ENCODE assay signal across 25 cellular contexts in genomic region chr9:82443312-82443711, GRCh38.
DNase-seq lines count a peak whose midpoint lies in the region; ATAC-seq and TF ChIP-seq lines count a peak whose summit lies in the region.
"Had no signal": no experiment of that assay in that cellular context is flagged by ENCODE, and none has a peak within 500 bp of the region (broad histone marks: within the 10 kb centered on the region; RNA-seq: fewer than 3 reads in every experiment).

No MANE protein-coding gene starts in this region.

- H4K20me1 ChIP-seq in OCI-LY7 (ENCODE audit: insufficient read depth, low read length): no peaks in the 10 kb centered on the region
- H4K20me1 ChIP-seq: BLaER1 had no signal

- in situ Hi-C loops in GM13977 (cut with MboI; ENCODE audit: low pct_unique_long_range_greater_than_20kb, low sequenced_read_pairs, unreplicated experiment): no loop called here

- H3K18ac ChIP-seq in mesenchymal stem cell (ENCODE audit: low read depth in 1 of 2, low read length in 2 of 2): no peak overlapping the region

- no peaks in the 10 kb centered on the region for H3K79me1 ChIP-seq in mesenchymal stem cell (replicated peaks; ENCODE audit: low read length, poor library complexity, severe bottlenecking)

- H3K4me1 ChIP-seq in mesenchymal stem cell (ENCODE audit: control insufficient read depth, insufficient read depth, low read depth, low read length): no peaks in the 10 kb centered on the region
- no peaks in the 10 kb centered on the region for H3K4me1 ChIP-seq in OCI-LY7 (ENCODE audit: insufficient read depth, low read length, poor library complexity, severe bottlenecking)
- H3K4me1 ChIP-seq: BE2C, BLaER1 had no signal

- POLR2A ChIA-PET in HEK293T (lab: Yijun Ruan, JAX) (no interaction called here), OCI-LY7 (lab: Charles Lee) (no interaction called here)

- H2AFZ ChIP-seq in mesenchymal stem cell (ENCODE audit: low read depth, low read length): no peak overlapping the region
- H2AFZ ChIP-seq in OCI-LY7 (ENCODE audit: low read length): no peak overlapping the region

- no peak overlapping the region for H2BK120ac ChIP-seq in mesenchymal stem cell (ENCODE audit: low read depth, low read length)

- no peak overlapping the region for H2BK15ac ChIP-seq in mesenchymal stem cell (ENCODE audit: low read depth, poor library complexity, severe bottlenecking)

- H2BK5ac ChIP-seq in mesenchymal stem cell (ENCODE audit: low read depth, low read length, poor library complexity, severe bottlenecking): no peak overlapping the region

- H2BK12ac ChIP-seq in mesenchymal stem cell (ENCODE audit: low read length in 2 of 2): no peak overlapping the region

- H3K36me3 ChIP-seq in mesenchymal stem cell (ENCODE audit: control insufficient read depth in 1 of 2, insufficient read depth in 2 of 2, low read depth in 1 of 2, low read length in 2 of 2): no peaks in the 10 kb centered on the region
- H3K36me3 ChIP-seq in OCI-LY7 (ENCODE audit: insufficient read depth, low read length): no peaks in the 10 kb centered on the region
- H3K36me3 ChIP-seq: BE2C, BLaER1 had no signal

- no peak overlapping the region for H3K4ac ChIP-seq in mesenchymal stem cell (ENCODE audit: low read depth in 1 of 2, low read length in 2 of 2)

- no peak overlapping the region for H4K91ac ChIP-seq in mesenchymal stem cell (ENCODE audit: low read length)

- no peak overlapping the region for H3K14ac ChIP-seq in mesenchymal stem cell (ENCODE audit: low read length in 2 of 2)

- peaks cover 55% of the 10 kb centered on the region for H3K9me3 ChIP-seq in mesenchymal stem cell (ENCODE audit: control insufficient read depth, low read length)
- no peaks in the 10 kb centered on the region for H3K9me3 ChIP-seq in OCI-LY7 (ENCODE audit: low read length)
- H3K9me3 ChIP-seq: BE2C had no signal

- H3K27me3 ChIP-seq in mesenchymal stem cell (ENCODE audit: control insufficient read depth in 1 of 2, insufficient read depth in 1 of 2, low read length in 2 of 2): peaks cover 0 to 4% of the 10 kb centered on the region in 2 experiments
- H3K27me3 ChIP-seq: BE2C, BLaER1 had no signal

- H4K8ac ChIP-seq in mesenchymal stem cell (ENCODE audit: low read length): no peak overlapping the region

- DNase-seq in amniotic epithelial cell (ENCODE audit: low read depth) (peak; percentile 14), fibroblast of the aortic adventitia (ENCODE audit: low read depth) (peak; percentile 63), mesenchymal stem cell (peak; percentile 9), omental fat pad (ENCODE audit: low spot score) (no peak), NCI-H1105 (lab: John Stamatoyannopoulos, UW) (no peak), HEK293T (ENCODE audit: extremely low spot score) (no peak), OCI-LY7 (ENCODE audit: low spot score) (no peak), GM13977 (ENCODE audit: low spot score) (no peak)
- DNase-seq: 8988T; ACHN; BE2C; C1 segment of cervical spinal cord; CD4-positive, alpha-beta memory T cell; CD4-positive, CD25-positive, alpha-beta regulatory T cell; CD8-positive, alpha-beta memory T cell; COR-L47; DMS 273 treated with DMSO at 0.1 percent for 48 hours; DMS153; DMS53; DMS79; DND-41; EL; GDM1 had no signal

- no peak overlapping the region for H2AK5ac ChIP-seq in mesenchymal stem cell (ENCODE audit: low read length, severe bottlenecking)

- TF ChIP-seq CTCF in fibroblast of the aortic adventitia (IDR thresholded peaks at IDR 0.05; ENCODE audit: insufficient read depth, low read length) (no peak), omental fat pad (IDR thresholded peaks at IDR 0.05) (no peak), OCI-LY7 (conservative IDR thresholded peaks at IDR 0.05; ENCODE audit: low read length) (no peak), GM13977 (IDR thresholded peaks at IDR 0.05; ENCODE audit: extremely low read depth, insufficient read depth, missing control alignments) (no peak)

- H3K9ac ChIP-seq in mesenchymal stem cell (ENCODE audit: low read length): no peak overlapping the region
- H3K9ac ChIP-seq: BLaER1 had no signal

- CTCF ChIA-PET in HEK293T (lab: Yijun Ruan, JAX): no interaction called here
- CTCF ChIA-PET in OCI-LY7 (lab: Charles Lee; ENCODE audit: unreplicated experiment): no interaction called here

- H3K4me3 ChIP-seq in fibroblast of the aortic adventitia (ENCODE audit: low read depth, low read length) (no peak overlapping the region), mesenchymal stem cell (ENCODE audit: insufficient read depth in 1 of 2, low read depth in 1 of 2, low read length in 2 of 2) (no peak overlapping the region), OCI-LY7 (ENCODE audit: low read depth, low read length, poor library complexity, severe bottlenecking) (no peak overlapping the region)
- H3K4me3 ChIP-seq: BLaER1, GM12878 had no signal

- no peak overlapping the region for H3K23ac ChIP-seq in mesenchymal stem cell (ENCODE audit: low read length in 2 of 2)

- no peaks in the 10 kb centered on the region for H3K9me2 ChIP-seq in OCI-LY7 (ENCODE audit: insufficient read depth, low read length)

- H3K27ac ChIP-seq in mesenchymal stem cell (ENCODE audit: low read length, poor library complexity, severe bottlenecking): no peak overlapping the region
- no peak overlapping the region for H3K27ac ChIP-seq in OCI-LY7 (ENCODE audit: low read depth, low read length, poor library complexity, severe bottlenecking)
- H3K27ac ChIP-seq: BLaER1 had no signal

- no peak overlapping the region for H3K4me2 ChIP-seq in mesenchymal stem cell (ENCODE audit: low read length, poor library complexity, severe bottlenecking)
- H3K4me2 ChIP-seq in OCI-LY7 (ENCODE audit: low read length): no peak overlapping the region
- H3K4me2 ChIP-seq: BLaER1 had no signal

- BruUV-seq in OCI-LY7 (replicated peaks; lab: Mats Ljungman, UMichigan): no TSS peak

- peak; percentile 55 for ATAC-seq in omental fat pad (ENCODE audit: low FRiP score)
- ATAC-seq: GM12878 had no signal

- no peaks in the 10 kb centered on the region for H3K79me2 ChIP-seq in OCI-LY7 (ENCODE audit: insufficient read depth, low read depth, low read length)

- intact Hi-C loops in OCI-LY7 (cut with micrococcal nuclease; ENCODE audit: unreplicated experiment): no loop called here

TF ChIP-seq in HEK293T, 16 proteins besides CTCF, POLR2A, EP300 and RAD21:
- TF ChIP-seq LEF1 (IDR thresholded peaks at IDR 0.05; ENCODE audit: borderline replicate concordance) (no peak), FOXM1 (IDR thresholded peaks at IDR 0.05; ENCODE audit: borderline replicate concordance) (no peak), ARNT (IDR thresholded peaks at IDR 0.05) (no peak), TARDBP (IDR thresholded peaks at IDR 0.05) (no peak), ELF4 (IDR thresholded peaks at IDR 0.05) (no peak), PKNOX1 (IDR thresholded peaks at IDR 0.05) (no peak)
TF ChIP-seq in HEK293T: peak in this region for 0.

Comparison
In these comparisons a context has a peak if more than half of its experiments do, and no peak if none do; other contexts are left out.
1. DNase-seq: peak in amniotic epithelial cell (single experiment), fibroblast of the aortic adventitia (single experiment) and mesenchymal stem cell (single experiment); none in omental fat pad (single experiment), NCI-H1105 (single experiment), HEK293T (single experiment), OCI-LY7 (single experiment) and GM13977 (single experiment).